Comparison of ENCODE assay signal across 17 cellular contexts in genomic region chr13:73399347-73400216, GRCh38.
A peak's percentile ranks its signal among the peaks of the same experiment; 100 is the strongest.
DNase-seq lines count a peak whose midpoint lies in the region; ATAC-seq and TF ChIP-seq lines count a peak whose summit lies in the region.
"Had no signal": no experiment of that assay in that cellular context is flagged by ENCODE, and none has a peak within 500 bp of the region (broad histone marks: within the 10 kb centered on the region; RNA-seq: fewer than 3 reads in every experiment).

No MANE protein-coding gene starts in this region.

- 62% methylated on average over 10 of the region's 10 CpGs for WGBS in suprapubic skin

- TF ChIP-seq EP300 in suprapubic skin (IDR thresholded peaks at IDR 0.05): no peak

- intact Hi-C loops in PC-9 (cut with micrococcal nuclease; ENCODE audit: unreplicated experiment): no loop called here
- intact Hi-C loops in left colon (cut with DNase I, micrococcal nuclease): no loop called here

- H3K36me3 ChIP-seq in PC-9 (ENCODE audit: low read depth) (no peaks in the 10 kb centered on the region), suprapubic skin (no peaks in the 10 kb centered on the region)

- H2AFZ ChIP-seq in PC-9: 0 out of 2 replicates have a peak overlapping the region, but pooled peaks have one; percentile 1

- no peaks in the 10 kb centered on the region for H3K9me3 ChIP-seq in PC-9 (ENCODE audit: insufficient read depth, low read depth)
- H3K9me3 ChIP-seq in suprapubic skin: no peaks in the 10 kb centered on the region

- H3K79me2 ChIP-seq in PC-9 (ENCODE audit: low read depth): no peaks in the 10 kb centered on the region

- POLR2A ChIA-PET in PC-9 (lab: Charles Lee; ENCODE audit: unreplicated experiment): interaction anchor here (0.5 to 0.6 kb wide), 2 partner anchors 68 to 151 kb away, joined by 3 to 7 read pairs; no protein-coding TSS in a partner anchor

- H3F3A ChIP-seq in PC-9 (ENCODE audit: insufficient read depth, low read depth): peaks cover 17% of the 10 kb centered on the region

- H3K27ac ChIP-seq in PC-9 (peak overlapping the region; percentile 67), suprapubic skin (peak overlapping the region; percentile 68)

- no TSS peak for BruUV-seq in PC-9 (replicated peaks; lab: Mats Ljungman, UMichigan)

- H4K20me1 ChIP-seq in PC-9 (ENCODE audit: insufficient read depth): no peaks in the 10 kb centered on the region

- CTCF ChIA-PET in PC-9 (lab: Charles Lee): no interaction called here

- H3K27me3 ChIP-seq in PC-9 (ENCODE audit: insufficient read depth, low read depth): no peaks in the 10 kb centered on the region
- H3K27me3 ChIP-seq in suprapubic skin: no peaks in the 10 kb centered on the region

- no peak for TF ChIP-seq CTCF in PC-9 (conservative IDR thresholded peaks at IDR 0.05)
- no peak for TF ChIP-seq CTCF in suprapubic skin (IDR thresholded peaks at IDR 0.05)

- no peak overlapping the region for H3K4me3 ChIP-seq in PC-9
- no peak overlapping the region for H3K4me3 ChIP-seq in suprapubic skin

- ATAC-seq in left colon (peak; percentile 84), GM21390 (IDR thresholded peaks at IDR 0.05; ENCODE audit: unreplicated experiment) (no peak)
- ATAC-seq: T-helper 17 cell had no signal

- H3K9me2 ChIP-seq in PC-9 (ENCODE audit: insufficient read depth): no peaks in the 10 kb centered on the region

- peaks cover 34% of the 10 kb centered on the region for H3K4me1 ChIP-seq in PC-9 (replicated peaks; ENCODE audit: insufficient read depth)
- peaks cover 21% of the 10 kb centered on the region for H3K4me1 ChIP-seq in suprapubic skin

- peak; percentile 92 for DNase-seq in LoVo (ENCODE audit: low spot score)
- peak; percentile 34 to 90 for DNase-seq in PC-9
- DNase-seq in left colon: peak; percentile 43 to 67
- no peak for DNase-seq in suprapubic skin (ENCODE audit: low spot score in 2 of 2)
- DNase-seq in stimulated activated CD4-positive, alpha-beta T cell treated with anti-CD3 and anti-CD28 coated beads, Interleukin-4, amount 100 ng/mL, for 24 hours: no peak
- no peak for DNase-seq in germinal center (ENCODE audit: low spot score)
- DNase-seq: activated CD4-positive, CD25-positive, alpha-beta regulatory T cell; DMS 273 treated with DMSO at 0.1 percent for 48 hours; mesenchymal stem cell; MV-4-11; NCI-H2081 treated with DMSO at 0.1 percent for 48 hours; NK-92 treated with Interleukin-12 subunit alpha and Interleukin-12 subunit beta, amount 100 ng/mL, for 24 hours; nucleus accumbens; SHP77 treated with DMSO at 0.1 percent for 48 hours; stimulated activated CD4-positive, alpha-beta T cell treated with anti-CD3 and anti-CD28 coated beads, Interleukin-4, amount 100 ng/mL, for 4 hours; T-helper 17 cell had no signal

- no peak for TF ChIP-seq POLR2A in suprapubic skin (IDR thresholded peaks at IDR 0.05)

- peak overlapping the region; percentile 32 for H3K4me2 ChIP-seq in PC-9

Comparison
In these comparisons a context has a peak if more than half of its experiments do, and no peak if none do; other contexts are left out.
1. DNase-seq: peak in LoVo (single experiment), PC-9 (2 of 2) and left colon (2 of 2); none in suprapubic skin (0 of 2), stimulated activated CD4-positive, alpha-beta T cell treated with anti-CD3 and anti-CD28 coated beads, Interleukin-4, amount 100 ng/mL, for 24 hours (single experiment) and germinal center (single experiment).